ENCODE assay signal across 36 cellular contexts in the genomic region with DNA sequence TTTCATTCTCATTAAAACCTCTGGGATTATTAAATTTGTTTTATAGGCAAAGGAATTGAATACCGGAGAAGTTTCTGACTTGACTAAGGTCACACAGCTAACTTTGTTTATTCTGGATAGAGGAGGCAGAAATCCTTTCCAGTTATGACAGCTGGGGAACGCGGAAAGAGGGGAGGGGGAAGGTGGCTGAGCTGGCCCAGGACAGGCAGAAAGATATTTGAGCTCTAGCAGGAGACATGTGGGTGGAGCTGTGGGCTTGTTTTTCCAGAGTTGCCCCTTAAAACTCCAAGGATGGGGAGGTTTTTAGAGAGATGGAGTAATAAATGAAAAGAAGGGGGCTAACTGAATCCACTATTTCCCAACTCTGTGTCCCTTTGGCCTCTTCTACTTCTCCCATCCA. TPM values are rescaled to one million over a fixed set of nuclear protein-coding genes. Genes with fewer than 3 reads are reported as not detected.
"Had no signal": no experiment of that assay in that cellular context is flagged by ENCODE, and none has a peak within 500 bp of the region (broad histone marks: within the 10 kb centered on the region; RNA-seq: fewer than 3 reads in every experiment).

No MANE protein-coding gene starts in this region.

- H3K4me1 ChIP-seq: ascending aorta, lower lobe of right lung, neural progenitor cell, right lobe of liver, thyroid gland, upper lobe of left lung, vagina had no signal

- H3K27ac ChIP-seq: ascending aorta, brain microvascular endothelial cell, lower lobe of right lung, neural progenitor cell, right lobe of liver, thyroid gland, upper lobe of left lung, vagina had no signal

- H3K27me3 ChIP-seq: ascending aorta, right lobe of liver, thyroid gland, upper lobe of left lung, vagina had no signal

- H3K9me3 ChIP-seq: ascending aorta, lower lobe of right lung, right lobe of liver, thyroid gland, upper lobe of left lung, vagina had no signal

- H3K4me3 ChIP-seq: ascending aorta, lower lobe of right lung, neural progenitor cell, right lobe of liver, thyroid gland, upper lobe of left lung, vagina had no signal

- DNase-seq: activated CD4-positive, alpha-beta T cell treated with anti-CD3 and anti-CD28 coated beads for 36 hours; activated CD4-positive, CD25-positive, alpha-beta regulatory T cell; activated CD8-positive, alpha-beta T cell treated with anti-CD3 and anti-CD28 coated beads, Interleukin-2, amount 10 ng/mL, durations not matched to agents 7 days and 5 days; activated effector memory CD4-positive, alpha-beta T cell treated with anti-CD3 and anti-CD28 coated beads, Interleukin-2, amount 50 U/mL, for 16 hours; activated naive CD4-positive, alpha-beta T cell treated with anti-CD3 and anti-CD28 coated beads for 36 hours; activated naive CD8-positive, alpha-beta T cell treated with anti-CD3 and anti-CD28 coated beads, Interleukin-2, amount 10 ng/mL, durations not matched to agents 7 days and 5 days; brain microvascular endothelial cell; cortex of kidney; foreskin fibroblast; head of caudate nucleus; hippocampal formation; immature natural killer cell; kidney; left colon; lower lobe of right lung; mesenchymal stem cell; natural killer cell; occipital lobe; posterior cingulate gyrus; right lobe of liver; small intestine; stimulated activated CD4-positive, alpha-beta T cell treated with anti-CD3 and anti-CD28 coated beads, Interleukin-4, amount 100 ng/mL, for 24 hours; substantia nigra; T-helper 1 cell; thyroid gland; upper lobe of left lung had no signal

- H2AFZ ChIP-seq: neural progenitor cell had no signal

- H3K36me3 ChIP-seq: ascending aorta, brain microvascular endothelial cell, lower lobe of right lung, neural progenitor cell, right lobe of liver, thyroid gland, upper lobe of left lung, vagina had no signal

- H3K4me2 ChIP-seq: neural progenitor cell had no signal

- H3K9ac ChIP-seq: neural progenitor cell had no signal

- FAIRE-seq: endothelial cell of umbilical vein, kidney, small intestine had no signal

RNA-seq across cellular contexts. Expression of gene FOXE3, which starts 49.5 kb away (rescaled TPM):
- total RNA-seq: activated CD4-positive, alpha-beta T cell treated with anti-CD3 and anti-CD28 coated beads for 36 hours; activated CD8-positive, alpha-beta T cell treated with anti-CD3 and anti-CD28 coated beads, Interleukin-2, amount 10 ng/mL, durations not matched to agents 7 days and 5 days; activated naive CD4-positive, alpha-beta T cell treated with anti-CD3 and anti-CD28 coated beads for 36 hours; activated naive CD8-positive, alpha-beta T cell treated with anti-CD3 and anti-CD28 coated beads, Interleukin-2, amount 10 ng/mL, durations not matched to agents 7 days and 5 days; activated T-helper 1 cell treated with anti-CD3 and anti-CD28 coated beads, Interleukin-12 subunit alpha, Interleukin-12 subunit beta, Interleukin-2, Interleukin-4 antibody, amounts not matched to agents 30 ng/mL and 10 ng/mL and 1 ng/mL, durations not matched to agents 14 hours and 24 hours and 36 hours; ascending aorta; cardiac septum; cerebellum; endothelial cell of umbilical vein; fibroblast of lung; kidney; left colon; lower lobe of right lung; natural killer cell; occipital lobe; renal cortical epithelial cell; right lobe of liver; thyroid gland; upper lobe of left lung; vagina had no signal
- polyA plus RNA-seq: endothelial cell of umbilical vein, esophagus, fibroblast of lung, immature natural killer cell, small intestine had no signal
